Comparison of ENCODE assay signal across 8 cellular contexts in genomic region chr5:67166460-67166871, GRCh38. TPM values are rescaled to one million over a fixed set of nuclear protein-coding genes. Genes with fewer than 3 reads are reported as not detected.
DNase-seq lines count a peak whose midpoint lies in the region; ATAC-seq, FAIRE-seq and TF ChIP-seq lines count a peak whose summit lies in the region.

No MANE protein-coding gene starts in this region.

- DNase-seq in ELF-1 (ENCODE audit: low read depth, low spot score) (peak; percentile 87), RWPE2 (ENCODE audit: low spot score) (peak; percentile 64), adrenal gland (peak in 6 of 7 donors; percentile 43 to 71 (median 50)), DMS79 (lab: John Stamatoyannopoulos, UW) (no peak), D721Med (ENCODE audit: insufficient read length, low spot score) (no peak)
- DNase-seq in stimulated activated CD8-positive, alpha-beta memory T cell treated with anti-CD3 and anti-CD28 coated beads, Interleukin-15, amount 100 ng/mL, for 24 hours (ENCODE audit: low read depth), result peak; percentile 46

- H3K4me3 ChIP-seq in RWPE2 (ENCODE audit: severe bottlenecking) (no peak overlapping the region), adrenal gland (peak overlapping the region in 1 of 4 donors; percentile 55), liver (ENCODE audit: low read depth in 1 of 3, low read length in 3 of 3) (peak overlapping the region in 1 of 3 donors; percentile 14)

- H3K27me3 ChIP-seq in RWPE2 (ENCODE audit: insufficient read depth, poor library complexity, severe bottlenecking) (no peaks in the 10 kb centered on the region), adrenal gland (no peaks in the 10 kb centered on the region), liver (ENCODE audit: control insufficient read depth in 4 of 4, insufficient read depth in 4 of 4, low read length in 3 of 4) (no peaks in the 10 kb centered on the region)

- H3K9me3 ChIP-seq in RWPE2 (ENCODE audit: severe bottlenecking) (no peaks in the 10 kb centered on the region), adrenal gland (replicated peaks in 1 of 3) (no peaks in the 10 kb centered on the region), liver (ENCODE audit: control insufficient read depth in 4 of 4, low read length in 3 of 4) (no peaks in the 10 kb centered on the region)

- no peak overlapping the region for H3K9ac ChIP-seq in liver (ENCODE audit: low read depth in 1 of 2, low read length in 2 of 2)

- H3K36me3 ChIP-seq in RWPE2 (ENCODE audit: low read depth) (peaks cover 27% of the 10 kb centered on the region), adrenal gland (replicated peaks in 1 of 2) (peaks cover 0 to 19% of the 10 kb centered on the region in 2 donors), liver (ENCODE audit: control insufficient read depth in 4 of 4, insufficient read depth in 3 of 4, low read depth in 1 of 4, low read length in 3 of 4) (peaks cover 7 to 38% (median 33%) of the 10 kb centered on the region in 4 donors)

- no peak for TF ChIP-seq RAD21 in liver (IDR thresholded peaks at IDR 0.05)

- 10 to 21% (median 17%) methylated on average over 2 to 18 of the region's 18 CpGs for whole genome bisulfite sequencing in adrenal gland, 4 donors
- WGBS in liver, result 54% methylated on average over 18 of the region's 18 CpGs

- H3K4me1 ChIP-seq in RWPE2 (ENCODE audit: insufficient read depth, poor library complexity, severe bottlenecking), result peaks cover 4% of the 10 kb centered on the region
- H3K4me1 ChIP-seq in adrenal gland (replicated peaks in 1 of 2), result peaks cover 11 to 13% of the 10 kb centered on the region in 2 donors
- no peaks in the 10 kb centered on the region for H3K4me1 ChIP-seq in liver (ENCODE audit: control insufficient read depth in 4 of 4, insufficient read depth in 4 of 4, low read length in 3 of 4)

- H3K27ac ChIP-seq in RWPE2 (ENCODE audit: poor library complexity, severe bottlenecking), result peak overlapping the region; percentile 14
- peak overlapping the region in 4 of 5 donors; percentile 53 to 87 (median 83) for H3K27ac ChIP-seq in adrenal gland
- peak overlapping the region; percentile 47 to 49 for H3K27ac ChIP-seq in liver (ENCODE audit: low read depth in 1 of 2, low read length in 2 of 2)

- TF ChIP-seq POLR2A in adrenal gland (IDR thresholded peaks at IDR 0.05), result no peak

- no peak for FAIRE-seq in D721Med (lab: Jason Lieb, UNC)

- peak; percentile 68 for TF ChIP-seq CTCF in RWPE2 (IDR thresholded peaks at IDR 0.05; ENCODE audit: poor library complexity, severe bottlenecking)
- no peak for TF ChIP-seq CTCF in adrenal gland (IDR thresholded peaks at IDR 0.05)
- no peak for TF ChIP-seq CTCF in liver (IDR thresholded peaks at IDR 0.05; ENCODE audit: low read depth, low read length, missing input control)
- TF ChIP-seq CTCF in D721Med (IDR thresholded peaks at IDR 0.05; ENCODE audit: insufficient read depth, missing control alignments), result no peak

- ATAC-seq in HG02678 (IDR thresholded peaks at IDR 0.05; ENCODE audit: unreplicated experiment) (peak; percentile 57), RWPE2 (ENCODE audit: low read depth) (peak; percentile 22)

- intact Hi-C loops in adrenal gland (cut with DNase I), result loop anchor here (5.0 kb wide), 1 partner anchor 41 kb away; no protein-coding TSS in a partner anchor

TF ChIP-seq in liver, 16 proteins besides CTCF, POLR2A, EP300 and RAD21:
- TF ChIP-seq JUND (IDR thresholded peaks at IDR 0.05), result no peak
- no peak for TF ChIP-seq SP1 (IDR thresholded peaks at IDR 0.05)
- TF ChIP-seq RXRA (IDR thresholded peaks at IDR 0.05), result no peak
- no peak for TF ChIP-seq ZBTB33 (IDR thresholded peaks at IDR 0.05)
- TF ChIP-seq, protein P1, sequence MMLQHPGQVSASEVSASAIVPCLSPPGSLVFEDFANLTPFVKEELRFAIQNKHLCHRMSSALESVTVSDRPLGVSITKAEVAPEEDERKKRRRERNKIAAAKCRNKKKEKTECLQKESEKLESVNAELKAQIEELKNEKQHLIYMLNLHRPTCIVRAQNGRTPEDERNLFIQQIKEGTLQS (IDR thresholded peaks at IDR 0.05), result no peak

RNA-seq across cellular contexts. Expression of gene CD180, which starts 30.1 kb away (rescaled TPM):
- total RNA-seq in adrenal gland (1 to 10 TPM in 7 of 8 donors, under 1 TPM in 1; 0.79 to 3.6 (median 2.2) TPM), liver (1 to 10 TPM in 1 of 2 donors, under 1 TPM in 1; 0.75 to 3.7 TPM)
- polyA plus RNA-seq in adrenal gland (1 to 10 TPM in 2 of 3 donors, under 1 TPM in 1; 0.37 to 1.3 (median 1.1) TPM), liver (under 1 TPM; 0.33 to 0.81 TPM)

Comparison
In these comparisons a context has a peak if more than half of its experiments do, and no peak if none do; other contexts are left out.
1. DNase-seq: peak in ELF-1 (single experiment), RWPE2 (single experiment), adrenal gland (6 of 7) and stimulated activated CD8-positive, alpha-beta memory T cell treated with anti-CD3 and anti-CD28 coated beads, Interleukin-15, amount 100 ng/mL, for 24 hours (single experiment); none in DMS79 (single experiment) and D721Med (single experiment).
2. H3K27ac ChIP-seq: peak in every context shown above with its lines; median percentile 83 in adrenal gland; 48 in liver; 14 in RWPE2.